Comparison of ENCODE assay signal across 17 cellular contexts in genomic region chr1:39321979-39322378, GRCh38.
A peak's percentile ranks its signal among the peaks of the same experiment; 100 is the strongest.
DNase-seq lines count a peak whose midpoint lies in the region; ATAC-seq, FAIRE-seq and TF ChIP-seq lines count a peak whose summit lies in the region.
"Had no signal": no experiment of that assay in that cellular context is flagged by ENCODE, and none has a peak within 500 bp of the region (broad histone marks: within the 10 kb centered on the region; RNA-seq: fewer than 3 reads in every experiment).

No MANE protein-coding gene starts in this region.

- no peak for TF ChIP-seq POLR2A in GM12892 (IDR thresholded peaks at IDR 0.05; ENCODE audit: low read depth, low read length)
- no peak for TF ChIP-seq POLR2A in esophagus muscularis mucosa (IDR thresholded peaks at IDR 0.05; ENCODE audit: low read depth)

- H3K4me1 Mint-ChIP-seq in CD4-positive, alpha-beta memory T cell = peaks cover 4 to 8% (median 5%) of the 10 kb centered on the region in 4 donors

- DNase-seq in CD4-positive, alpha-beta memory T cell = no peak
- no peak for DNase-seq in GM12892 (ENCODE audit: insufficient read length)
- DNase-seq in esophagus muscularis mucosa (ENCODE audit: extremely low spot score) = no peak
- no peak for DNase-seq in inferior parietal cortex (ENCODE audit: extremely low spot score)
- no peak for DNase-seq in DMS 273 (lab: John Stamatoyannopoulos, UW; ENCODE audit: unreplicated experiment)
- no peak for DNase-seq in NCI-H2029 (lab: John Stamatoyannopoulos, UW)
- no peak for DNase-seq in dermis blood vessel endothelial cell
- DNase-seq: DMS 273 treated with DMSO at 0.1 percent for 48 hours, mesenchymal stem cell, NCI-H1436, NCI-H446, retina, substantia nigra, WERI-Rb-1 had no signal

- intact Hi-C loops in CD4-positive, alpha-beta memory T cell (cut with micrococcal nuclease) = no loop called here
- intact Hi-C loops in esophagus muscularis mucosa (cut with DNase I) = loop anchor here (10.0 kb wide), 1 partner anchor 213 kb away; no protein-coding TSS in a partner anchor

- no peaks in the 10 kb centered on the region for H3K27me3 ChIP-seq in CD4-positive, alpha-beta memory T cell (ENCODE audit: insufficient read depth, low read length)
- no peaks in the 10 kb centered on the region for H3K27me3 ChIP-seq in esophagus muscularis mucosa
- H3K27me3 ChIP-seq: breast epithelium had no signal

- no peaks in the 10 kb centered on the region for H3K9me3 Mint-ChIP-seq in CD4-positive, alpha-beta memory T cell

- peaks cover 89% of the 10 kb centered on the region for H3K36me3 ChIP-seq in CD4-positive, alpha-beta memory T cell (ENCODE audit: insufficient read depth, low read length)
- H3K36me3 ChIP-seq in esophagus muscularis mucosa = peaks cover 63 to 98% (median 92%) of the 10 kb centered on the region in 4 donors

- H3K27me3 Mint-ChIP-seq in CD4-positive, alpha-beta memory T cell = no peaks in the 10 kb centered on the region

- no peak for TF ChIP-seq CTCF in esophagus muscularis mucosa (IDR thresholded peaks at IDR 0.05)

- CTCF ChIA-PET in CD4-positive, alpha-beta memory T cell (lab: Charles Lee; ENCODE audit: partially characterized antibody) = interaction anchor here (1.0 kb wide), 1 partner anchor 222 kb away, joined by 3 read pairs; no protein-coding TSS in a partner anchor

- peak; percentile 49 for ATAC-seq in HG03378 (IDR thresholded peaks at IDR 0.05; ENCODE audit: unreplicated experiment)
- ATAC-seq: Right ventricle myocardium inferior had no signal

- peak; percentile 79 for FAIRE-seq in GM12892 (lab: Jason Lieb, UNC)

- peak overlapping the region in 6 of 7 donors; percentile 10 to 82 (median 62) for H3K27ac Mint-ChIP-seq in CD4-positive, alpha-beta memory T cell

- peaks cover 54 to 70% of the 10 kb centered on the region in 2 donors for H3K36me3 Mint-ChIP-seq in CD4-positive, alpha-beta memory T cell

- H3K27ac ChIP-seq in CD4-positive, alpha-beta memory T cell (ENCODE audit: low read depth, low read length) = no peak overlapping the region
- H3K27ac ChIP-seq in esophagus muscularis mucosa (replicated peaks in 1 of 4) = peak overlapping the region; percentile 6 to 52 (median 30)
- H3K27ac ChIP-seq: breast epithelium, WERI-Rb-1 had no signal

- peaks cover 2% of the 10 kb centered on the region for H3K4me1 ChIP-seq in CD4-positive, alpha-beta memory T cell (ENCODE audit: insufficient read depth, low read length)
- peaks cover 0 to 13% (median 1%) of the 10 kb centered on the region in 4 donors for H3K4me1 ChIP-seq in esophagus muscularis mucosa
- H3K4me1 ChIP-seq: breast epithelium had no signal

- no peak overlapping the region for H3K4me3 Mint-ChIP-seq in CD4-positive, alpha-beta memory T cell

- no peaks in the 10 kb centered on the region for H3K9me3 ChIP-seq in CD4-positive, alpha-beta memory T cell (ENCODE audit: control insufficient read depth in 1 of 2, low read length in 2 of 2)
- H3K9me3 ChIP-seq in esophagus muscularis mucosa = no peaks in the 10 kb centered on the region
- H3K9me3 ChIP-seq: breast epithelium had no signal

- TF ChIP-seq EP300 in esophagus muscularis mucosa (IDR thresholded peaks at IDR 0.05) = no peak

- POLR2A ChIA-PET in CD4-positive, alpha-beta memory T cell (lab: Charles Lee; ENCODE audit: partially characterized antibody) = no interaction called here

- H3K4me3 ChIP-seq in CD4-positive, alpha-beta memory T cell (ENCODE audit: low read length in 2 of 2) = no peak overlapping the region
- H3K4me3 ChIP-seq in esophagus muscularis mucosa = no peak overlapping the region
- H3K4me3 ChIP-seq: breast epithelium had no signal

- WGBS in esophagus muscularis mucosa = 100% methylated on average over 1 of the region's 1 CpG
